Comparison of ENCODE assay signal across 18 cellular contexts in genomic region chr17:50259484-50260324, GRCh38. TPM values are rescaled to one million over a fixed set of nuclear protein-coding genes. Genes with fewer than 3 reads are reported as not detected.
DNase-seq lines count a peak whose midpoint lies in the region; ATAC-seq, FAIRE-seq and TF ChIP-seq lines count a peak whose summit lies in the region.
"Had no signal": no experiment of that assay in that cellular context is flagged by ENCODE, and none has a peak within 500 bp of the region (broad histone marks: within the 10 kb centered on the region; RNA-seq: fewer than 3 reads in every experiment).

No MANE protein-coding gene starts in this region.

- H3K4me3 ChIP-seq in HEK293 (ENCODE audit: low read depth, low read length): no peak overlapping the region
- H3K4me3 ChIP-seq in endodermal cell (ENCODE audit: low read length): no peak overlapping the region
- no peak overlapping the region for H3K4me3 ChIP-seq in osteoblast (ENCODE audit: insufficient read depth, low read length)
- H3K4me3 ChIP-seq: adrenal gland, colonic mucosa, heart right ventricle had no signal

- no peaks in the 10 kb centered on the region for H4K20me1 ChIP-seq in osteoblast (ENCODE audit: insufficient read depth, low read length)

- H3K36me3 Mint-ChIP-seq in endodermal cell (ENCODE audit: low read depth): no peaks in the 10 kb centered on the region
- H3K36me3 Mint-ChIP-seq: CD14-positive monocyte had no signal

- no peaks in the 10 kb centered on the region for H3K79me2 ChIP-seq in osteoblast (ENCODE audit: insufficient read depth, low read length)

- H3K4me2 ChIP-seq in osteoblast (ENCODE audit: insufficient read depth, low read length): no peak overlapping the region

- no peak overlapping the region for H3K4me3 Mint-ChIP-seq in endodermal cell
- H3K4me3 Mint-ChIP-seq: activated CD4-positive, alpha-beta T cell treated with anti-CD3 and anti-CD28 coated beads for 36 hours; CD14-positive monocyte; nephron progenitor cell had no signal

- no peak for FAIRE-seq in urothelium cell line (lab: Jason Lieb, UNC)

- no peaks in the 10 kb centered on the region for H3K27me3 ChIP-seq in endodermal cell (ENCODE audit: control insufficient read depth, insufficient read depth, low read length, poor library complexity, severe bottlenecking)
- H3K27me3 ChIP-seq in osteoblast (ENCODE audit: insufficient read depth, low read length): no peaks in the 10 kb centered on the region
- H3K27me3 ChIP-seq: adrenal gland, colonic mucosa had no signal

- TF ChIP-seq CTCF in HEK293 (tag by site-specific recombination; IDR thresholded peaks at IDR 0.05) (no peak), endodermal cell (conservative IDR thresholded peaks at IDR 0.05) (no peak), osteoblast (IDR thresholded peaks at IDR 0.05; ENCODE audit: extremely low read depth, low read depth, low read length) (no peak)

- CTCF ChIA-PET in HEK293 (lab: Yijun Ruan, JAX): interaction anchor here (1.1 kb wide), 1 partner anchor 60 kb away, joined by 5 read pairs; no protein-coding TSS in a partner anchor

- H3K27ac ChIP-seq in HEK293 (ENCODE audit: extremely low read depth, low read depth, low read length): no peak overlapping the region
- H3K27ac ChIP-seq in endodermal cell (ENCODE audit: low read depth, low read length): no peak overlapping the region
- H3K27ac ChIP-seq in osteoblast (ENCODE audit: low read depth, low read length): no peak overlapping the region
- H3K27ac ChIP-seq: colonic mucosa had no signal

- H2AFZ ChIP-seq in osteoblast (ENCODE audit: low read length): no peak overlapping the region

- ATAC-seq in GM21529 (IDR thresholded peaks at IDR 0.05; ENCODE audit: unreplicated experiment) (no peak), HG03469 (IDR thresholded peaks at IDR 0.05; ENCODE audit: unreplicated experiment) (no peak)
- ATAC-seq: activated CD4-positive, alpha-beta T cell treated with anti-CD3 and anti-CD28 coated beads for 36 hours; left colon had no signal

- POLR2A ChIA-PET in HEK293 (lab: Yijun Ruan, JAX): interaction anchor here (0.6 kb wide), 1 partner anchor 60 kb away, joined by 3 read pairs; no protein-coding TSS in a partner anchor

- H3K9ac ChIP-seq in endodermal cell (ENCODE audit: extremely low read depth, low read length, poor library complexity, severe bottlenecking): no peak overlapping the region

- peaks cover 18% of the 10 kb centered on the region for H3K27me3 Mint-ChIP-seq in endodermal cell (ENCODE audit: insufficient read depth)

- peaks cover 3% of the 10 kb centered on the region for H3K4me1 Mint-ChIP-seq in endodermal cell
- H3K4me1 Mint-ChIP-seq: activated CD4-positive, alpha-beta T cell treated with anti-CD3 and anti-CD28 coated beads for 36 hours; CD14-positive monocyte had no signal

- WGBS in endodermal cell (ENCODE audit: insufficient coverage in 1 of 2, insufficient read length in 1 of 2), 2 experiments: 89 to 90% methylated on average over 11 to 18 of the region's 18 CpGs

- H3K9me3 ChIP-seq in HEK293 (ENCODE audit: control insufficient read depth, insufficient read depth, low read depth, low read length) (no peaks in the 10 kb centered on the region), endodermal cell (ENCODE audit: control insufficient read depth, low read length) (no peaks in the 10 kb centered on the region), osteoblast (ENCODE audit: low read depth, low read length) (no peaks in the 10 kb centered on the region)
- H3K9me3 ChIP-seq: adrenal gland, colonic mucosa, heart right ventricle had no signal

- H3K4me1 ChIP-seq in HEK293 (ENCODE audit: control insufficient read depth, insufficient read depth, low read length): no peaks in the 10 kb centered on the region
- H3K4me1 ChIP-seq in endodermal cell (ENCODE audit: control insufficient read depth, insufficient read depth, low read length): peaks cover 9% of the 10 kb centered on the region
- H3K4me1 ChIP-seq in osteoblast (ENCODE audit: insufficient read depth, low read length): peaks cover 37% of the 10 kb centered on the region
- H3K4me1 ChIP-seq: adrenal gland, colonic mucosa had no signal

- no peaks in the 10 kb centered on the region for H3K36me3 ChIP-seq in HEK293 (ENCODE audit: control insufficient read depth in 2 of 2, insufficient read depth in 1 of 2, low read length in 2 of 2)
- H3K36me3 ChIP-seq in endodermal cell (ENCODE audit: control insufficient read depth, insufficient read depth, low read length): no peaks in the 10 kb centered on the region
- H3K36me3 ChIP-seq in osteoblast (ENCODE audit: insufficient read depth, low read length): no peaks in the 10 kb centered on the region
- H3K36me3 ChIP-seq: adrenal gland, colonic mucosa, heart right ventricle had no signal

- peak; percentile 57 for DNase-seq in endodermal cell
- peak; percentile 79 for DNase-seq in osteoblast (ENCODE audit: insufficient read length, low spot score, missing footprints)
- DNase-seq in urothelium cell line (ENCODE audit: low spot score): peak; percentile 15
- DNase-seq in kidney tubule cell (ENCODE audit: low spot score): no peak
- DNase-seq: activated CD4-positive, alpha-beta T cell treated with anti-CD3 and anti-CD28 coated beads for 36 hours; colonic mucosa; erythroblast; heart right ventricle; NCI-H1930; nephron progenitor cell; T-helper 2 cell had no signal

- no peaks in the 10 kb centered on the region for H3K9me3 Mint-ChIP-seq in endodermal cell
- H3K9me3 Mint-ChIP-seq: nephron progenitor cell had no signal

- H3K27ac Mint-ChIP-seq in endodermal cell: no peak overlapping the region
- H3K27ac Mint-ChIP-seq: activated CD4-positive, alpha-beta T cell treated with anti-CD3 and anti-CD28 coated beads for 36 hours; CD14-positive monocyte; nephron progenitor cell had no signal

TF ChIP-seq in HEK293, 187 proteins besides CTCF, POLR2A, EP300 and RAD21:
- TF ChIP-seq GLIS1 (tag by site-specific recombination; IDR thresholded peaks at IDR 0.05): peak; percentile 38
- TF ChIP-seq ZNF548 (tag by site-specific recombination; IDR thresholded peaks at IDR 0.05): no peak
- TF ChIP-seq ZFP3 (tag by site-specific recombination; IDR thresholded peaks at IDR 0.05; ENCODE audit: low read depth): no peak
- TF ChIP-seq ZNF48 (tag by site-specific recombination; IDR thresholded peaks at IDR 0.05): no peak
- no peak for TF ChIP-seq ZBTB26 (tag by site-specific recombination; optimal IDR thresholded peaks at IDR 0.05)
- no peak for TF ChIP-seq YY1 (tag by site-specific recombination; IDR thresholded peaks at IDR 0.05)
- 0 out of 2 replicates have a peak, but pooled peaks have one; percentile 17 for TF ChIP-seq GLIS2 (tag by site-specific recombination; IDR thresholded peaks at IDR 0.05)
- TF ChIP-seq GLI2 (tag by site-specific recombination; IDR thresholded peaks at IDR 0.05; ENCODE audit: borderline replicate concordance, low read depth): no peak
- TF ChIP-seq ZNF133 (tag by site-specific recombination; IDR thresholded peaks at IDR 0.05): no peak
- no peak for TF ChIP-seq ZNF280C (tag by site-specific recombination; IDR thresholded peaks at IDR 0.05)
- TF ChIP-seq IKZF3 (tag by site-specific recombination; IDR thresholded peaks at IDR 0.05): no peak
- TF ChIP-seq ZNF169 (tag by site-specific recombination; IDR thresholded peaks at IDR 0.05): no peak

RNA-seq across cellular contexts. Expression of gene TMEM92, which starts 14.6 kb away (rescaled TPM):
- 10 to 100 TPM; 34.3 to 35.8 TPM for total RNA-seq in endodermal cell
- 9.6 TPM for polyA plus RNA-seq in endodermal cell (2013, experiment 1 of 2)
- 8.7 TPM for polyA plus RNA-seq in endodermal cell (2013, experiment 2 of 2)
- under 0.01 and 0.36 TPM in 2 replicates for total RNA-seq in osteoblast
- total RNA-seq: adrenal gland, heart right ventricle, RPMI7951 had no signal
- polyA plus RNA-seq: CD14-positive monocyte had no signal

RNA-seq across cellular contexts. Expression of gene COL1A1, which starts 58.3 kb away (rescaled TPM):
- total RNA-seq in endodermal cell (10 to 100 TPM; 62.2 to 85.6 TPM), osteoblast (6,718 and 8,987 TPM in 2 replicates)
- 115 TPM for polyA plus RNA-seq in endodermal cell (2013, experiment 1 of 2)
- 126 TPM for polyA plus RNA-seq in endodermal cell (2013, experiment 2 of 2)
- polyA plus RNA-seq: CD14-positive monocyte had no signal

Comparison
In these comparisons a context has a peak if more than half of its experiments do, and no peak if none do; other contexts are left out.
1. RNA of gene TMEM92, which starts 14.6 kb away (total RNA-seq): 34.3 to 35.8 TPM in endodermal cell; under 0.01 to 0.36 TPM in osteoblast; every median in the first group is over 10 times any median in the second.
2. RNA of gene COL1A1, which starts 58.3 kb away (total RNA-seq): 6,718 to 8,987 TPM in osteoblast; 62.2 to 85.6 TPM in endodermal cell; every median in the first group is over 10 times any median in the second.